In the genomic region with DNA sequence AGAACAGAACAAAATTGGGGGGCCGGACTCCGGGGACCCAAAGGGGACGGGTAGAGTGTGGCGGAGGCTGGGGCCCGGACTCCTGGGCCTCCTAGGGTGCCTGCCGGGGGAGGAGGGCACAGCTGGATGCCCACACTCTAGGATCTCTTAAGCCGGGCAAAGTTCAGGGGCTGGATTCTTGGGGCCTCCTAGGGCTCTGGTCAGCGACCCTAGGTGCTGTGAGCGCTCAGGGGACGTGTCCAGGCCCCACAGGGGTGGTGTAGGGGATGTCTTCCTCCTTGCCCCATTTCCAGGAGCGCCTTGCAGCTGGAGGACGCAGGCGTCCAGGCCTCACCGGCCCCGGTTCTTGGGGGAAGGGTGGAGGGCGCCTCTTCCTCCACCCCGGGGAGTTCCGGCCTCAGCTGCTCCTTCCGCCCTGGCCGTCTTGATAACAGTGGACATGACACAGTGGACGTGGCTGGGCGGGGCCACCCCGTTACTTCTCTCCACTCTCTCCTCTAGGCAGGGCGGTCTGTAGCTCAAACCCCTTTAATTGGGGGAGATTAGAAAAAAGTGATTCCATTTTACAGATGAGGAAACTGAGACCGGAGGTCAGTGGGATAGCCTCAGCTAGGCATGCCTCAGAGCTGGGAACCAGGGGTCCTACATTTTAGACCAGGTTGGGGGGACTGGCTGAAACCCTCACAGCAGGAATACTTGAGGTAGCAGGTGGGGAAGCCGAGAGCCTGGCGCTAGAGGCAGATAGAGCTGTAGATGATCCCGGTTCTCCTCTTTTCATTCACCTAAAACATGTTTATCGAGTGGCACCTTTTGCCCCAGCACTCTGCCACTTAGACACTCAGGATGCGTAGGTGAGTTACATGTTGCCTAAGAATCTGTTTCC, we compare ENCODE assay signal across 9 cellular contexts. TPM values are rescaled to one million over a fixed set of nuclear protein-coding genes. Genes with fewer than 3 reads are reported as not detected.
A peak's percentile ranks its signal among the peaks of the same experiment; 100 is the strongest.
DNase-seq lines count a peak whose midpoint lies in the region; ATAC-seq, FAIRE-seq and TF ChIP-seq lines count a peak whose summit lies in the region.
"Had no signal": no experiment of that assay in that cellular context is flagged by ENCODE, and none has a peak within 500 bp of the region (broad histone marks: within the 10 kb centered on the region; RNA-seq: fewer than 3 reads in every experiment).

No MANE protein-coding gene starts in this region.

- ATAC-seq in GM19467 (IDR thresholded peaks at IDR 0.05; ENCODE audit: unreplicated experiment) (peak; percentile 19), PC-3 (peak; percentile 63), naive B cell (ENCODE audit: low read depth in 2 of 2) (peak; percentile 13 to 15), HG02870 (IDR thresholded peaks at IDR 0.05; ENCODE audit: unreplicated experiment) (no peak), HG03025 (IDR thresholded peaks at IDR 0.05; ENCODE audit: low FRiP score, unreplicated experiment) (no peak)

- 61% methylated on average over 24 of the region's 30 CpGs; no CpG with 5 or more reads in 1 of the 2 experiments for WGBS in H1 (ENCODE audit: extremely low coverage in 1 of 2, insufficient coverage in 1 of 2, insufficient read length in 1 of 2, insufficient replicate concordance in 2 of 2, low coverage in 1 of 2, low lambda C conversion rate in 2 of 2, missing lambda C conversion rate in 1 of 2), 2 experiments

- H2BK12ac ChIP-seq in H1 (ENCODE audit: low read depth, low read length): no peak overlapping the region

- no peak overlapping the region for H4K5ac ChIP-seq in H1 (ENCODE audit: insufficient read length, low read depth, low read length)

- no peaks in the 10 kb centered on the region for H4K20me1 ChIP-seq in PC-3 (ENCODE audit: low read length)
- peaks cover 3 to 17% of the 10 kb centered on the region in 2 experiments for H4K20me1 ChIP-seq in H1 (replicated peaks in 1 of 2; ENCODE audit: control insufficient read depth in 1 of 2, insufficient read depth in 2 of 2, low read length in 2 of 2)

- 0 out of 3 replicates have a peak, but pooled peaks of 1 of the 2 experiments have one; percentile 7 for TF ChIP-seq POLR2A in H1 (IDR thresholded peaks at IDR 0.05; ENCODE audit: control extremely low read depth in 1 of 2, low read depth in 2 of 2, low read length in 2 of 2)

- CTCF ChIA-PET in PC-3 (lab: Charles Lee): interaction anchor here (0.7 to 1.4 kb wide), 3 partner anchors 43 to 131 kb away, joined by 3 to 6 read pairs (median 5); partner anchors contain the start of gene TRAPPC5
- CTCF ChIA-PET in H1 (lab: Charles Lee; ENCODE audit: partially characterized antibody): interaction anchor here (0.7 to 1.8 kb wide), 7 partner anchors 13 to 161 kb away, joined by 3 to 10 read pairs (median 3); no protein-coding TSS in a partner anchor

- H3K9ac ChIP-seq in PC-3 (ENCODE audit: low read length) (peak overlapping the region; percentile 90), H1 (replicated peaks in 1 of 4; ENCODE audit: extremely low read depth in 1 of 4, low read depth in 3 of 4, low read length in 3 of 4) (peak overlapping the region; percentile 54 to 63 (median 56); a peak in 6 of 7 replicates)

- H3K27ac ChIP-seq in PC-3 (ENCODE audit: low read length) (peak overlapping the region; percentile 28), H1 (ENCODE audit: low read depth, low read length) (0 out of 2 replicates have a peak overlapping the region, but pooled peaks have one; percentile 23)

- in situ Hi-C loops in ACHN (cut with HindIII; ENCODE audit: low pct_ligation_motif_present, low pct_unique_long_range_greater_than_20kb, low sequenced_read_pairs): no loop called here

- peaks cover 0 to 9% of the 10 kb centered on the region in 2 donors for H3K36me3 Mint-ChIP-seq in naive B cell

- no peak overlapping the region; the same call in 1 of the 2 replicates for H3K18ac ChIP-seq in H1 (ENCODE audit: extremely low read depth, low read length)

- TSS peak; percentile 67 for BruUV-seq in PC-3 (replicated peaks; lab: Mats Ljungman, UMichigan)

- TF ChIP-seq EP300 in H1 (IDR thresholded peaks at IDR 0.05; ENCODE audit: borderline replicate concordance in 1 of 2, low read depth in 2 of 2, low read length in 2 of 2): no peak

- DNase-seq in ACHN: peak; percentile 16
- peak; percentile 42 for DNase-seq in PC-3
- no peak for DNase-seq in H1 (ENCODE audit: low read depth in 1 of 2, low spot score in 2 of 2)
- DNase-seq in naive B cell: no peak
- DNase-seq in stimulated activated CD4-positive, alpha-beta T cell treated with anti-CD3 and anti-CD28 coated beads, Interleukin-4, amount 100 ng/mL, for 4 hours: no peak

- peak overlapping the region; percentile 91 for H3K4me2 ChIP-seq in PC-3 (ENCODE audit: low read length)
- peak overlapping the region; percentile 34 to 85 for H3K4me2 ChIP-seq in H1 (ENCODE audit: insufficient read depth in 1 of 2, low read depth in 2 of 2, low read length in 2 of 2)

- H2AK5ac ChIP-seq in H1 (ENCODE audit: low read depth, low read length): no peak overlapping the region

- H2AFZ ChIP-seq in PC-3 (ENCODE audit: low read length) (peak overlapping the region; percentile 58), H1 (ENCODE audit: low read length) (no peak overlapping the region)

- H4K91ac ChIP-seq in H1 (replicated peaks; ENCODE audit: insufficient read length, low read length): no peak overlapping the region

- no peak for FAIRE-seq in H1 (lab: Jason Lieb, UNC)
- FAIRE-seq: endometrium had no signal

- H3K79me2 ChIP-seq in PC-3 (ENCODE audit: low read length) (peaks cover 23% of the 10 kb centered on the region), H1 (ENCODE audit: control insufficient read depth in 1 of 2, insufficient read depth in 2 of 2, low read length in 2 of 2) (peaks cover 0 to 3% of the 10 kb centered on the region in 2 experiments; a peak in 1 of 4 replicates)

- peaks cover 36 to 68% (median 44%) of the 10 kb centered on the region in 3 donors for H3K4me1 Mint-ChIP-seq in naive B cell

- no peak overlapping the region for H3K56ac ChIP-seq in H1 (replicated peaks; ENCODE audit: insufficient read length, low read depth, low read length)

- intact Hi-C loops in PC-3 (cut with micrococcal nuclease): no loop called here

- H3K36me3 ChIP-seq in PC-3 (ENCODE audit: low read depth, low read length) (no peaks in the 10 kb centered on the region), H1 (ENCODE audit: control insufficient read depth in 2 of 4, insufficient read depth in 4 of 4, low read length in 3 of 4) (peaks cover 0 to 6% (median 0%) of the 10 kb centered on the region in 4 experiments; a peak in 3 of 8 replicates)

- H2BK20ac ChIP-seq in H1 (ENCODE audit: low read length): no peak overlapping the region

- POLR2A ChIA-PET in PC-3 (lab: Charles Lee; ENCODE audit: unreplicated experiment): no interaction called here
- POLR2A ChIA-PET in H1 (lab: Charles Lee; ENCODE audit: partially characterized antibody): interaction anchor here (0.8 to 2.0 kb wide), 6 partner anchors 8 to 115 kb away, joined by 3 to 8 read pairs (median 5); partner anchors contain the start of genes CAMSAP3, MCOLN1, PET100 and TRAPPC5

- H3K23ac ChIP-seq in H1 (ENCODE audit: insufficient read length): no peak overlapping the region

- no peak for TF ChIP-seq CTCF in PC-3 (conservative IDR thresholded peaks at IDR 0.05; ENCODE audit: low read depth, low read length)
- TF ChIP-seq CTCF in H1 (IDR thresholded peaks at IDR 0.05; ENCODE audit: control extremely low read depth in 1 of 3, insufficient read depth in 1 of 3, low read depth in 1 of 3, low read length in 3 of 3): no peak

- H3K4me3 ChIP-seq in PC-3 (ENCODE audit: low read length) (peak overlapping the region; percentile 88), H1 (ENCODE audit: extremely low read depth in 1 of 4, insufficient read depth in 2 of 4, low read depth in 3 of 4, low read length in 4 of 4) (peak overlapping the region; percentile 67 to 88 (median 68))

- H3K23me2 ChIP-seq in H1 (ENCODE audit: low read depth, low read length): peaks cover 5% of the 10 kb centered on the region; the same call in 1 of the 2 replicates

- no peak overlapping the region for H2BK5ac ChIP-seq in H1 (ENCODE audit: low read depth, low read length)

- H3K27ac Mint-ChIP-seq in naive B cell: peak overlapping the region; percentile 61 to 98 (median 94)

- H3K4ac ChIP-seq in H1 (replicated peaks; ENCODE audit: insufficient read length, low read depth, low read length): peak overlapping the region; percentile 69

- peak overlapping the region; percentile 82 to 94 (median 88) for H3K4me3 Mint-ChIP-seq in naive B cell

- no peaks in the 10 kb centered on the region for H3K9me3 ChIP-seq in PC-3 (ENCODE audit: low read length)
- H3K9me3 ChIP-seq in H1 (ENCODE audit: insufficient read depth in 2 of 2, low read depth in 1 of 2, low read length in 1 of 2): no peaks in the 10 kb centered on the region; a peak in 1 of 4 replicates

- H3K9me2 ChIP-seq in PC-3 (replicated peaks; ENCODE audit: low read length): no peaks in the 10 kb centered on the region

- no peak overlapping the region for H2BK120ac ChIP-seq in H1 (replicated peaks; ENCODE audit: low read depth, low read length)

- H3F3A ChIP-seq in PC-3 (ENCODE audit: low read length, unreplicated experiment): no peaks in the 10 kb centered on the region

- H3K27me3 Mint-ChIP-seq in naive B cell: no peaks in the 10 kb centered on the region

- H2BK15ac ChIP-seq in H1 (ENCODE audit: low read length): no peak overlapping the region

- no peak for TF ChIP-seq RAD21 in H1 (IDR thresholded peaks at IDR 0.05 in 1 of 2, conservative IDR thresholded peaks at IDR 0.05 in 1 of 2; ENCODE audit: low read depth in 2 of 2, low read length in 2 of 2)

- no peak overlapping the region for H3K14ac ChIP-seq in H1 (ENCODE audit: insufficient read length)

- H3K79me1 ChIP-seq in H1 (ENCODE audit: low read depth, low read length): no peaks in the 10 kb centered on the region; the same call in 1 of the 2 replicates

- H3K27me3 ChIP-seq in PC-3 (ENCODE audit: low read length) (no peaks in the 10 kb centered on the region), H1 (replicated peaks in 1 of 4; ENCODE audit: control insufficient read depth in 3 of 4, extremely low read depth in 1 of 4, insufficient read depth in 3 of 4, low read length in 3 of 4) (peaks cover 3 to 19% (median 16%) of the 10 kb centered on the region in 4 experiments)

- H3K4me1 ChIP-seq in PC-3 (ENCODE audit: insufficient read depth, low read length) (peaks cover 3% of the 10 kb centered on the region; the same call in 1 of the 2 replicates), H1 (replicated peaks in 1 of 4; ENCODE audit: control insufficient read depth in 3 of 4, insufficient read depth in 4 of 4, low read length in 3 of 4) (peaks cover 0 to 6% (median under 1%) of the 10 kb centered on the region in 4 experiments; a peak in 3 of 7 replicates)

- peak overlapping the region; percentile 96 for H4K8ac ChIP-seq in H1 (ENCODE audit: extremely low read depth, insufficient read depth, low read length)

- peaks cover 0 to 1% (median 0%) of the 10 kb centered on the region in 7 donors for H3K9me3 Mint-ChIP-seq in naive B cell

RNA-seq across cellular contexts. Expression of gene STXBP2, which starts 0.7 kb away (rescaled TPM):
- total RNA-seq in PC-3 (2014; rRNA removed): 133 and 149 TPM in 2 replicates
- 51.5 and 52.9 TPM in 2 replicates for total RNA-seq in H1 (2021; fragmentation: NEBNext Ultra II Directional; extraction: Animal tissue kit (Norgen Biotek cat#: 25700))
- polyA plus RNA-seq in H1 (2011; rRNA removed): 53.8 and 82.7 TPM in 2 replicates
- 74.0 TPM for polyA plus RNA-seq in H1 (2011; cell fraction: cytosol; rRNA removed)
- polyA plus RNA-seq in H1 (2011; cell fraction: nucleus; rRNA removed): 172 TPM
- polyA plus RNA-seq in H1 (2012, experiment 1 of 2): 66.0 to 89.4 TPM (median 79.0 TPM) in 4 replicates
- polyA plus RNA-seq in H1 (2012, experiment 2 of 2): 56.2 TPM
- polyA plus RNA-seq in H1 (2013, experiment 1 of 2): 30.5 TPM
- polyA plus RNA-seq in H1 (2013, experiment 2 of 2): 28.4 TPM
- polyA minus RNA-seq in H1 (2011; rRNA and poly(A)+ RNA removed): 91.9 and 150 TPM in 2 replicates
- polyA minus RNA-seq in H1 (2011; cell fraction: cytosol; rRNA and poly(A)+ RNA removed): 61.6 TPM
- polyA minus RNA-seq in H1 (2011; cell fraction: nucleus; rRNA and poly(A)+ RNA removed): 100 TPM
- 10 to 100 TPM; 71.0 to 86.2 (median 79.5) TPM for polyA plus RNA-seq in naive B cell (ENCODE audit: low read depth in 6 of 6)

RNA-seq across cellular contexts. Expression of gene PCP2, which starts 4.1 kb away (rescaled TPM):
- not detected in 2 replicates for total RNA-seq in PC-3 (2014; rRNA removed)
- total RNA-seq in H1 (2021; fragmentation: NEBNext Ultra II Directional; extraction: Animal tissue kit (Norgen Biotek cat#: 25700)): not detected in 2 replicates
- polyA plus RNA-seq in H1 (2011; rRNA removed) (0.49 TPM in 1 of 2 replicates, not detected in the other), naive B cell (ENCODE audit: low read depth in 6 of 6) (under 1 TPM in 4 of 6 donors, not detected in 2; 0.64 to 0.76 (median 0.70) TPM)
- 0.19 TPM for polyA plus RNA-seq in H1 (2011; cell fraction: cytosol; rRNA removed)
- 0.66 TPM for polyA plus RNA-seq in H1 (2011; cell fraction: nucleus; rRNA removed)
- polyA plus RNA-seq in H1 (2012, experiment 1 of 2): 0.36 to 0.39 TPM in 2 of 4 replicates, not detected in the others
- not detected for polyA plus RNA-seq in H1 (2012, experiment 2 of 2)
- 0.67 TPM for polyA plus RNA-seq in H1 (2013, experiment 1 of 2)
- 0.42 TPM for polyA plus RNA-seq in H1 (2013, experiment 2 of 2)
- not detected in 2 replicates for polyA minus RNA-seq in H1 (2011; rRNA and poly(A)+ RNA removed)
- not detected for polyA minus RNA-seq in H1 (2011; cell fraction: cytosol; rRNA and poly(A)+ RNA removed)
- not detected for polyA minus RNA-seq in H1 (2011; cell fraction: nucleus; rRNA and poly(A)+ RNA removed)

RNA-seq across cellular contexts. Expression of gene PET100, which starts 8.0 kb away (rescaled TPM):
- total RNA-seq in PC-3 (2014; rRNA removed): 101 and 141 TPM in 2 replicates
- 105 and 127 TPM in 2 replicates for total RNA-seq in H1 (2021; fragmentation: NEBNext Ultra II Directional; extraction: Animal tissue kit (Norgen Biotek cat#: 25700))
- 36.1 and 80.8 TPM in 2 replicates for polyA plus RNA-seq in H1 (2011; rRNA removed)
- 37.9 TPM for polyA plus RNA-seq in H1 (2011; cell fraction: cytosol; rRNA removed)
- 9.1 TPM for polyA plus RNA-seq in H1 (2011; cell fraction: nucleus; rRNA removed)
- 53.2 to 137 TPM (median 92.4 TPM) in 4 replicates for polyA plus RNA-seq in H1 (2012, experiment 1 of 2)
- polyA plus RNA-seq in H1 (2012, experiment 2 of 2): 130 TPM
- 453 TPM for polyA plus RNA-seq in H1 (2013, experiment 1 of 2)
- polyA plus RNA-seq in H1 (2013, experiment 2 of 2): 571 TPM
- polyA minus RNA-seq in H1 (2011; rRNA and poly(A)+ RNA removed): 2.3 TPM in 2 replicates
- 20.3 TPM for polyA minus RNA-seq in H1 (2011; cell fraction: cytosol; rRNA and poly(A)+ RNA removed)
- polyA minus RNA-seq in H1 (2011; cell fraction: nucleus; rRNA and poly(A)+ RNA removed): 9.6 TPM
- 100 to 1,000 TPM; 195 to 441 (median 254) TPM for polyA plus RNA-seq in naive B cell (ENCODE audit: low read depth in 6 of 6)

RNA-seq across cellular contexts. Expression of gene XAB2, which starts 8.3 kb away (rescaled TPM):
- 81.1 and 84.4 TPM in 2 replicates for total RNA-seq in PC-3 (2014; rRNA removed)
- 49.4 and 51.4 TPM in 2 replicates for total RNA-seq in H1 (2021; fragmentation: NEBNext Ultra II Directional; extraction: Animal tissue kit (Norgen Biotek cat#: 25700))
- polyA plus RNA-seq in H1 (2011; rRNA removed): 48.2 and 74.4 TPM in 2 replicates
- polyA plus RNA-seq in H1 (2011; cell fraction: cytosol; rRNA removed): 56.2 TPM
- 166 TPM for polyA plus RNA-seq in H1 (2011; cell fraction: nucleus; rRNA removed)
- polyA plus RNA-seq in H1 (2012, experiment 1 of 2): 39.3 to 55.5 TPM (median 54.8 TPM) in 4 replicates
- polyA plus RNA-seq in H1 (2012, experiment 2 of 2): 49.8 TPM
- 24.5 TPM for polyA plus RNA-seq in H1 (2013, experiment 1 of 2)
- polyA plus RNA-seq in H1 (2013, experiment 2 of 2): 21.8 TPM
- polyA minus RNA-seq in H1 (2011; rRNA and poly(A)+ RNA removed): 50.0 and 55.8 TPM in 2 replicates
- polyA minus RNA-seq in H1 (2011; cell fraction: cytosol; rRNA and poly(A)+ RNA removed): 50.0 TPM
- 40.0 TPM for polyA minus RNA-seq in H1 (2011; cell fraction: nucleus; rRNA and poly(A)+ RNA removed)
- 10 to 100 TPM in 2 of 6 donors, 1 to 10 TPM in 4; 3.2 to 21.7 (median 8.9) TPM for polyA plus RNA-seq in naive B cell (ENCODE audit: low read depth in 6 of 6)

RNA-seq across cellular contexts. Expression of gene RETN, which starts 31.2 kb away (rescaled TPM):
- total RNA-seq in PC-3 (2014; rRNA removed): not detected in 2 replicates
- total RNA-seq in H1 (2021; fragmentation: NEBNext Ultra II Directional; extraction: Animal tissue kit (Norgen Biotek cat#: 25700)): not detected in 2 replicates
- polyA plus RNA-seq in H1 (2011; rRNA removed) (not detected in 2 replicates), naive B cell (ENCODE audit: low read depth in 6 of 6) (not detected)
- polyA plus RNA-seq in H1 (2011; cell fraction: cytosol; rRNA removed): not detected
- polyA plus RNA-seq in H1 (2011; cell fraction: nucleus; rRNA removed): not detected
- not detected in 4 replicates for polyA plus RNA-seq in H1 (2012, experiment 1 of 2)
- not detected for polyA plus RNA-seq in H1 (2012, experiment 2 of 2)
- not detected for polyA plus RNA-seq in H1 (2013, experiment 1 of 2)
- polyA plus RNA-seq in H1 (2013, experiment 2 of 2): not detected
- polyA minus RNA-seq in H1 (2011; rRNA and poly(A)+ RNA removed): not detected in 2 replicates
- not detected for polyA minus RNA-seq in H1 (2011; cell fraction: cytosol; rRNA and poly(A)+ RNA removed)
- polyA minus RNA-seq in H1 (2011; cell fraction: nucleus; rRNA and poly(A)+ RNA removed): not detected

Comparison
In these comparisons a context has a peak if more than half of its experiments do, and no peak if none do; other contexts are left out.
1. DNase-seq: peak in ACHN (single experiment) and PC-3 (single experiment); none in H1 (0 of 2), naive B cell (single experiment) and stimulated activated CD4-positive, alpha-beta T cell treated with anti-CD3 and anti-CD28 coated beads, Interleukin-4, amount 100 ng/mL, for 4 hours (0 of 2).
2. ATAC-seq: peak in GM19467 (single experiment), PC-3 (single experiment) and naive B cell (2 of 2); none in HG02870 (single experiment) and HG03025 (single experiment).